In genomic region chr9:105251733-105252404, GRCh38 we compare ENCODE assay signal across 1 cellular context.
TF ChIP-seq lines count a peak whose summit lies in the region.

No MANE protein-coding gene starts in this region.

TF ChIP-seq in HepG2, 621 proteins besides CTCF, POLR2A, EP300 and RAD21 (continued from another document and continues in another):
- no peak; the same call in 1 of the 2 replicates for TF ChIP-seq ARID4A (CRISPR knock-in tag; IDR thresholded peaks at IDR 0.05; ENCODE audit: borderline replicate concordance)
- no peak for TF ChIP-seq NFE2L2 (IDR thresholded peaks at IDR 0.05; ENCODE audit: low read length)
- TF ChIP-seq ZNF33A (CRISPR knock-in tag; IDR thresholded peaks at IDR 0.05; ENCODE audit: borderline replicate concordance), result no peak
- TF ChIP-seq, protein P1, sequence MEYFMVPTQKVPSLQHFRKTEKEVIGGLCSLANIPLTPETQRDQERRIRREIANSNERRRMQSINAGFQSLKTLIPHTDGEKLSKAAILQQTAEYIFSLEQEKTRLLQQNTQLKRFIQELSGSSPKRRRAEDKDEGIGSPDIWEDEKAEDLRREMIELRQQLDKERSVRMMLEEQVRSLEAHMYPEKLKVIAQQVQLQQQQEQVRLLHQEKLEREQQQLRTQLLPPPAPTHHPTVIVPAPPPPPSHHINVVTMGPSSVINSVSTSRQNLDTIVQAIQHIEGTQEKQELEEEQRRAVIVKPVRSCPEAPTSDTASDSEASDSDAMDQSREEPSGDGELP (IDR thresholded peaks at IDR 0.05; ENCODE audit: borderline replicate concordance, low read depth), result no peak
- 0 out of 2 replicates have a peak, but pooled peaks have one; percentile 41 for TF ChIP-seq ZNF335 (CRISPR knock-in tag; IDR thresholded peaks at IDR 0.05)
- TF ChIP-seq ZNF180 (CRISPR knock-in tag; IDR thresholded peaks at IDR 0.05; ENCODE audit: borderline replicate concordance, low read depth), result no peak
- no peak for TF ChIP-seq PTBP1 (IDR thresholded peaks at IDR 0.05; ENCODE audit: low read depth, low read length, poor library complexity, severe bottlenecking)
- no peak for TF ChIP-seq KLF15 (CRISPR knock-in tag; IDR thresholded peaks at IDR 0.05; ENCODE audit: borderline replicate concordance)
- TF ChIP-seq ZNF646 (CRISPR knock-in tag; IDR thresholded peaks at IDR 0.05), result no peak
- TF ChIP-seq, protein P2, sequence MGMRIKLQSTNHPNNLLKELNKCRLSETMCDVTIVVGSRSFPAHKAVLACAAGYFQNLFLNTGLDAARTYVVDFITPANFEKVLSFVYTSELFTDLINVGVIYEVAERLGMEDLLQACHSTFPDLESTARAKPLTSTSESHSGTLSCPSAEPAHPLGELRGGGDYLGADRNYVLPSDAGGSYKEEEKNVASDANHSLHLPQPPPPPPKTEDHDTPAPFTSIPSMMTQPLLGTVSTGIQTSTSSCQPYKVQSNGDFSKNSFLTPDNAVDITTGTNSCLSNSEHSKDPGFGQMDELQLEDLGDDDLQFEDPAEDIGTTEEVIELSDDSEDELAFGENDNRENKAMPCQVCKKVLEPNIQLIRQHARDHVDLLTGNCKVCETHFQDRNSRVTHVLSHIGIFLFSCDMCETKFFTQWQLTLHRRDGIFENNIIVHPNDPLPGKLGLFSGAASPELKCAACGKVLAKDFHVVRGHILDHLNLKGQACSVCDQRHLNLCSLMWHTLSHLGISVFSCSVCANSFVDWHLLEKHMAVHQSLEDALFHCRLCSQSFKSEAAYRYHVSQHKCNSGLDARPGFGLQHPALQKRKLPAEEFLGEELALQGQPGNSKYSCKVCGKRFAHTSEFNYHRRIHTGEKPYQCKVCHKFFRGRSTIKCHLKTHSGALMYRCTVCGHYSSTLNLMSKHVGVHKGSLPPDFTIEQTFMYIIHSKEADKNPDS (CRISPR knock-in tag; IDR thresholded peaks at IDR 0.05), result no peak
- TF ChIP-seq, protein P3, sequence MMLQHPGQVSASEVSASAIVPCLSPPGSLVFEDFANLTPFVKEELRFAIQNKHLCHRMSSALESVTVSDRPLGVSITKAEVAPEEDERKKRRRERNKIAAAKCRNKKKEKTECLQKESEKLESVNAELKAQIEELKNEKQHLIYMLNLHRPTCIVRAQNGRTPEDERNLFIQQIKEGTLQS (CRISPR knock-in tag; IDR thresholded peaks at IDR 0.05), result no peak
- no peak for TF ChIP-seq ZSCAN29 (CRISPR knock-in tag; conservative IDR thresholded peaks at IDR 0.05)
- TF ChIP-seq KLF16 (CRISPR knock-in tag; IDR thresholded peaks at IDR 0.05), result 0 out of 4 replicates have a peak, but pooled peaks of 1 of the 2 experiments have one; percentile 41
- no peak for TF ChIP-seq SATB2 (CRISPR knock-in tag; IDR thresholded peaks at IDR 0.05)
- peak; percentile 52 for TF ChIP-seq STAG1 (CRISPR knock-in tag; IDR thresholded peaks at IDR 0.05)
- no peak for TF ChIP-seq GABPB1 (CRISPR knock-in tag; IDR thresholded peaks at IDR 0.05)
- no peak for TF ChIP-seq JDP2 (CRISPR knock-in tag; IDR thresholded peaks at IDR 0.05; ENCODE audit: borderline replicate concordance)
- TF ChIP-seq SETDB1 (CRISPR knock-in tag; IDR thresholded peaks at IDR 0.05; ENCODE audit: borderline replicate concordance), result no peak
- no peak for TF ChIP-seq ZSCAN31 (CRISPR knock-in tag; IDR thresholded peaks at IDR 0.05; ENCODE audit: low read depth)
- TF ChIP-seq ISX (CRISPR knock-in tag; conservative IDR thresholded peaks at IDR 0.05), result no peak
- no peak for TF ChIP-seq KDM1A (CRISPR knock-in tag; IDR thresholded peaks at IDR 0.05)
- TF ChIP-seq ZNF512B (CRISPR knock-in tag; IDR thresholded peaks at IDR 0.05; ENCODE audit: borderline replicate concordance), result no peak
- TF ChIP-seq, protein P4, sequence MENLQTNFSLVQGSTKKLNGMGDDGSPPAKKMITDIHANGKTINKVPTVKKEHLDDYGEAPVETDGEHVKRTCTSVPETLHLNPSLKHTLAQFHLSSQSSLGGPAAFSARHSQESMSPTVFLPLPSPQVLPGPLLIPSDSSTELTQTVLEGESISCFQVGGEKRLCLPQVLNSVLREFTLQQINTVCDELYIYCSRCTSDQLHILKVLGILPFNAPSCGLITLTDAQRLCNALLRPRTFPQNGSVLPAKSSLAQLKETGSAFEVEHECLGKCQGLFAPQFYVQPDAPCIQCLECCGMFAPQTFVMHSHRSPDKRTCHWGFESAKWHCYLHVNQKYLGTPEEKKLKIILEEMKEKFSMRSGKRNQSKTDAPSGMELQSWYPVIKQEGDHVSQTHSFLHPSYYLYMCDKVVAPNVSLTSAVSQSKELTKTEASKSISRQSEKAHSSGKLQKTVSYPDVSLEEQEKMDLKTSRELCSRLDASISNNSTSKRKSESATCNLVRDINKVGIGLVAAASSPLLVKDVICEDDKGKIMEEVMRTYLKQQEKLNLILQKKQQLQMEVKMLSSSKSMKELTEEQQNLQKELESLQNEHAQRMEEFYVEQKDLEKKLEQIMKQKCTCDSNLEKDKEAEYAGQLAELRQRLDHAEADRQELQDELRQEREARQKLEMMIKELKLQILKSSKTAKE (CRISPR knock-in tag; IDR thresholded peaks at IDR 0.05; ENCODE audit: borderline replicate concordance), result no peak
- TF ChIP-seq ZNF441 (CRISPR knock-in tag; IDR thresholded peaks at IDR 0.05; ENCODE audit: borderline replicate concordance), result no peak
- TF ChIP-seq, protein P5, sequence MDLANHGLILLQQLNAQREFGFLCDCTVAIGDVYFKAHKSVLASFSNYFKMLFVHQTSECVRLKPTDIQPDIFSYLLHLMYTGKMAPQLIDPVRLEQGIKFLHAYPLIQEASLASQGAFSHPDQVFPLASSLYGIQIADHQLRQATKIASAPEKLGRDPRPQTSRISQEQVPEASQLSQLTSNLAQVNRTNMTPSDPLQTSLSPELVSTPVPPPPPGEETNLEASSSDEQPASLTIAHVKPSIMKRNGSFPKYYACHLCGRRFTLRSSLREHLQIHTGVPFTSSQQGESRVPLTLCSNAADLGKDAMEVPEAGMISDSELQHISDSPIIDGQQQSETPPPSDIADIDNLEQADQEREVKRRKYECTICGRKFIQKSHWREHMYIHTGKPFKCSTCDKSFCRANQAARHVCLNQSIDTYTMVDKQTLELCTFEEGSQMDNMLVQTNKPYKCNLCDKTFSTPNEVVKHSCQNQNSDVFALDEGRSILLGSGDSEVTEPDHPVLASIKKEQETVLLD (CRISPR knock-in tag; IDR thresholded peaks at IDR 0.05; ENCODE audit: low read depth), result no peak
- no peak for TF ChIP-seq CCDC6 (CRISPR knock-in tag; IDR thresholded peaks at IDR 0.05)
- TF ChIP-seq RARG (CRISPR knock-in tag; IDR thresholded peaks at IDR 0.05; ENCODE audit: low read depth), result no peak
- TF ChIP-seq, protein P6, sequence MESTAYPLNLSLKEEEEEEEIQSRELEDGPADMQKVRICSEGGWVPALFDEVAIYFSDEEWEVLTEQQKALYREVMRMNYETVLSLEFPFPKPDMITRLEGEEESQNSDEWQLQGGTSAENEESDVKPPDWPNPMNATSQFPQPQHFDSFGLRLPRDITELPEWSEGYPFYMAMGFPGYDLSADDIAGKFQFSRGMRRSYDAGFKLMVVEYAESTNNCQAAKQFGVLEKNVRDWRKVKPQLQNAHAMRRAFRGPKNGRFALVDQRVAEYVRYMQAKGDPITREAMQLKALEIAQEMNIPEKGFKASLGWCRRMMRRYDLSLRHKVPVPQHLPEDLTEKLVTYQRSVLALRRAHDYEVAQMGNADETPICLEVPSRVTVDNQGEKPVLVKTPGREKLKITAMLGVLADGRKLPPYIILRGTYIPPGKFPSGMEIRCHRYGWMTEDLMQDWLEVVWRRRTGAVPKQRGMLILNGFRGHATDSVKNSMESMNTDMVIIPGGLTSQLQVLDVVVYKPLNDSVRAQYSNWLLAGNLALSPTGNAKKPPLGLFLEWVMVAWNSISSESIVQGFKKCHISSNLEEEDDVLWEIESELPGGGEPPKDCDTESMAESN (CRISPR knock-in tag; conservative IDR thresholded peaks at IDR 0.05), result 0 out of 2 replicates have a peak, but pooled peaks have one; percentile 25
- TF ChIP-seq, protein P7, sequence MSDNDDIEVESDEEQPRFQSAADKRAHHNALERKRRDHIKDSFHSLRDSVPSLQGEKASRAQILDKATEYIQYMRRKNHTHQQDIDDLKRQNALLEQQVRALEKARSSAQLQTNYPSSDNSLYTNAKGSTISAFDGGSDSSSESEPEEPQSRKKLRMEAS (IDR thresholded peaks at IDR 0.05), result no peak
- TF ChIP-seq ZNF615 (CRISPR knock-in tag; IDR thresholded peaks at IDR 0.05; ENCODE audit: borderline replicate concordance), result no peak
- no peak for TF ChIP-seq ZNF674 (CRISPR knock-in tag; IDR thresholded peaks at IDR 0.05; ENCODE audit: low read depth)
- no peak for TF ChIP-seq ZSCAN12 (CRISPR knock-in tag; IDR thresholded peaks at IDR 0.05)
